In the genomic region with DNA sequence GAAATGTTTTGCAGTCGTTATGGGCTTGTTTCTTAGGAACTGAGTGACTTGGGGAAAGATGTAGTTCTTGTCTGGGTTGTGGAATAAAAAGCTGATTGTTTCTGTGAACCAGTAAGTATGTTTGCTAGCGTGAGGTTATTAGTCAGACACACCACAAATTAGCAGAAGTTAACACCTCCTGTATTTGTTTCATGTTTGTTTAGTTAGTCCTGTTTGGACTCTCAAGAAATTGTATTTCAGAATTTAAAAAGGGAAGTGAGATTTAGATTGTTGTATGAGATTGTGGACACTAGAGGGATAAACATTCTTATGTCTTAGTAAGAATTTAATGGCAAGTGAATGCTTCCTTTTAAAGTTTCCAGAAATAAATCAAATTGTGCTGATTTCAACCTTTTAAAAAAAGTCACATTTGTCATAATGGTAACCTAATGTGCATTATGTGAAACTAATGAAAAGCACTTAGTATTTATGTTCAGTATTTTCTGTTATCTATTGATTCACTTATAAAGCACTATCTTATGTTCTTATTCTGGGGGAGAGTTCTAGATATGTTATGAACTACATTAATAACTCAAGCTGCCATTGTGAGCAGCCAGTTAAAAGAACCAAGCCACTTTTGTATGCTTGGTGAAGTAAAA, we compare ENCODE assay signal across 8 cellular contexts. TPM values are rescaled to one million over a fixed set of nuclear protein-coding genes. Genes with fewer than 3 reads are reported as not detected.
DNase-seq lines count a peak whose midpoint lies in the region; ATAC-seq and TF ChIP-seq lines count a peak whose summit lies in the region.

No MANE protein-coding gene starts in this region.

- H3K27ac ChIP-seq in coronary artery (peak overlapping the region; percentile 25 to 73), neural progenitor cell (no peak overlapping the region)

- H3K4me3 Mint-ChIP-seq in Calu3 (ENCODE audit: low read depth, unreplicated experiment), result no peak overlapping the region
- H3K4me3 Mint-ChIP-seq in stimulated activated memory B cell treated with anti-CD40 and anti-IgM and Interleukin-4, amounts not matched to agents 10 μg/mL and 1 μg/mL and 100 μg/mL, for 72 hours, result peak overlapping the region; percentile 8
- no peak overlapping the region for H3K4me3 Mint-ChIP-seq in activated T-cell treated with anti-CD3 and anti-CD28 coated beads, Interleukin-2, amount 50 U/mL, for 24 hours
- H3K4me3 Mint-ChIP-seq in neural progenitor cell, result no peak overlapping the region

- no peak for TF ChIP-seq CTCF in Calu3 (IDR thresholded peaks at IDR 0.05; ENCODE audit: unreplicated experiment)
- TF ChIP-seq CTCF in coronary artery (IDR thresholded peaks at IDR 0.05), result no peak
- TF ChIP-seq CTCF in neural progenitor cell (IDR thresholded peaks at IDR 0.05), result no peak

- H2AFZ ChIP-seq in neural progenitor cell (replicated peaks), result no peak overlapping the region

- H3K36me3 Mint-ChIP-seq in Calu3 (ENCODE audit: insufficient read depth, unreplicated experiment), result no peaks in the 10 kb centered on the region
- peaks cover 27% of the 10 kb centered on the region for H3K36me3 Mint-ChIP-seq in stimulated activated memory B cell treated with anti-CD40 and anti-IgM and Interleukin-4, amounts not matched to agents 10 μg/mL and 1 μg/mL and 100 μg/mL, for 72 hours
- no peaks in the 10 kb centered on the region for H3K36me3 Mint-ChIP-seq in activated T-cell treated with anti-CD3 and anti-CD28 coated beads, Interleukin-2, amount 50 U/mL, for 24 hours (ENCODE audit: low read depth)
- no peaks in the 10 kb centered on the region for H3K36me3 Mint-ChIP-seq in neural progenitor cell

- no peaks in the 10 kb centered on the region for H3K27me3 Mint-ChIP-seq in Calu3 (ENCODE audit: unreplicated experiment)
- no peaks in the 10 kb centered on the region for H3K27me3 Mint-ChIP-seq in stimulated activated memory B cell treated with anti-CD40 and anti-IgM and Interleukin-4, amounts not matched to agents 10 μg/mL and 1 μg/mL and 100 μg/mL, for 72 hours
- no peaks in the 10 kb centered on the region for H3K27me3 Mint-ChIP-seq in activated T-cell treated with anti-CD3 and anti-CD28 coated beads, Interleukin-2, amount 50 U/mL, for 24 hours
- no peaks in the 10 kb centered on the region for H3K27me3 Mint-ChIP-seq in neural progenitor cell (ENCODE audit: insufficient read depth, low read depth)

- DNase-seq in Calu3 (no peak), coronary artery (ENCODE audit: low spot score) (no peak), neural progenitor cell (ENCODE audit: low spot score) (no peak)
- no peak for DNase-seq in effector CD8-positive, alpha-beta T cell (lab: John Stamatoyannopoulos, UW)
- DNase-seq in activated T-cell treated with anti-CD3 and anti-CD28 coated beads, Interleukin-2, amount 50 U/mL, for 24 hours, result no peak

- peak overlapping the region; percentile 18 for H3K4me3 ChIP-seq in coronary artery
- no peak overlapping the region for H3K4me3 ChIP-seq in neural progenitor cell

- peak; percentile 97 for ATAC-seq in GM21423 (IDR thresholded peaks at IDR 0.05; ENCODE audit: unreplicated experiment)
- peak; percentile 95 for ATAC-seq in HG03575 (IDR thresholded peaks at IDR 0.05; ENCODE audit: extremely low read depth, insufficient number of reproducible peaks, low FRiP score, unreplicated experiment)
- peak; percentile 97 for ATAC-seq in stimulated activated memory B cell treated with anti-CD40 and anti-IgM and Interleukin-4, amounts not matched to agents 10 μg/mL and 1 μg/mL and 100 μg/mL, for 72 hours

- no peaks in the 10 kb centered on the region for H3F3A ChIP-seq in neural progenitor cell (ENCODE audit: low read depth)

- intact Hi-C loops in Calu3 (cut with micrococcal nuclease; ENCODE audit: unreplicated experiment), result loop anchor here (2.0 to 5.0 kb wide), 2 partner anchors 20 to 42 kb away; no protein-coding TSS in a partner anchor

- H3K36me3 ChIP-seq in neural progenitor cell, result no peaks in the 10 kb centered on the region

- no TSS peak for BruUV-seq in Calu3 (replicated peaks; lab: Mats Ljungman, UMichigan)

- H3K9me3 Mint-ChIP-seq in Calu3 (ENCODE audit: low read depth, unreplicated experiment) (no peaks in the 10 kb centered on the region), neural progenitor cell (no peaks in the 10 kb centered on the region)
- H3K9me3 Mint-ChIP-seq in stimulated activated memory B cell treated with anti-CD40 and anti-IgM and Interleukin-4, amounts not matched to agents 10 μg/mL and 1 μg/mL and 100 μg/mL, for 72 hours, result no peaks in the 10 kb centered on the region
- no peaks in the 10 kb centered on the region for H3K9me3 Mint-ChIP-seq in activated T-cell treated with anti-CD3 and anti-CD28 coated beads, Interleukin-2, amount 50 U/mL, for 24 hours

- H3K9ac ChIP-seq in neural progenitor cell, result no peak overlapping the region

- H3K9me3 ChIP-seq in neural progenitor cell (ENCODE audit: low read depth), result no peaks in the 10 kb centered on the region

- no peaks in the 10 kb centered on the region for H4K20me1 ChIP-seq in neural progenitor cell (ENCODE audit: low read depth)

- CTCF ChIA-PET in Calu3 (lab: Charles Lee), result interaction anchor here (0.8 kb wide), 1 partner anchor 247 kb away, joined by 3 read pairs; no protein-coding TSS in a partner anchor

- peak overlapping the region; percentile 7 for H3K27ac Mint-ChIP-seq in Calu3 (ENCODE audit: unreplicated experiment)
- peak overlapping the region; percentile 72 for H3K27ac Mint-ChIP-seq in stimulated activated memory B cell treated with anti-CD40 and anti-IgM and Interleukin-4, amounts not matched to agents 10 μg/mL and 1 μg/mL and 100 μg/mL, for 72 hours
- H3K27ac Mint-ChIP-seq in activated T-cell treated with anti-CD3 and anti-CD28 coated beads, Interleukin-2, amount 50 U/mL, for 24 hours, result no peak overlapping the region
- H3K27ac Mint-ChIP-seq in neural progenitor cell, result no peak overlapping the region

- no peaks in the 10 kb centered on the region for H3K79me2 ChIP-seq in neural progenitor cell (ENCODE audit: low read depth)

- peaks cover 3% of the 10 kb centered on the region for H3K4me1 ChIP-seq in neural progenitor cell

- no peak overlapping the region for H3K4me2 ChIP-seq in neural progenitor cell

- no peaks in the 10 kb centered on the region for H3K27me3 ChIP-seq in neural progenitor cell

- peaks cover 18% of the 10 kb centered on the region for H3K4me1 Mint-ChIP-seq in Calu3 (ENCODE audit: low read depth, unreplicated experiment)
- H3K4me1 Mint-ChIP-seq in stimulated activated memory B cell treated with anti-CD40 and anti-IgM and Interleukin-4, amounts not matched to agents 10 μg/mL and 1 μg/mL and 100 μg/mL, for 72 hours, result peaks cover 50% of the 10 kb centered on the region
- peaks cover 8% of the 10 kb centered on the region for H3K4me1 Mint-ChIP-seq in activated T-cell treated with anti-CD3 and anti-CD28 coated beads, Interleukin-2, amount 50 U/mL, for 24 hours (ENCODE audit: low read depth)
- no peaks in the 10 kb centered on the region for H3K4me1 Mint-ChIP-seq in neural progenitor cell

RNA-seq across cellular contexts. Expression of gene ATP10D, which starts 25.6 kb away (rescaled TPM):
- total RNA-seq in Calu3 (2022), result 11.0 and 13.8 TPM in 2 replicates
- total RNA-seq in neural progenitor cell (ENCODE audit: low replicate concordance), result 5.2 and 8.1 TPM in 2 replicates

RNA-seq across cellular contexts. Expression of gene COMMD8, which starts 47.1 kb away (rescaled TPM):
- 13.5 and 13.7 TPM in 2 replicates for total RNA-seq in Calu3 (2022)
- total RNA-seq in neural progenitor cell (ENCODE audit: low replicate concordance), result 29.7 and 46.1 TPM in 2 replicates

Comparison
In these comparisons a context has a peak if more than half of its experiments do, and no peak if none do; other contexts are left out.
1. H3K27ac Mint-ChIP-seq: peak in Calu3 (single experiment) and stimulated activated memory B cell treated with anti-CD40 and anti-IgM and Interleukin-4, amounts not matched to agents 10 μg/mL and 1 μg/mL and 100 μg/mL, for 72 hours (single experiment); none in activated T-cell treated with anti-CD3 and anti-CD28 coated beads, Interleukin-2, amount 50 U/mL, for 24 hours (single experiment) and neural progenitor cell (single experiment).
2. Peak in every context shown above with its lines, with median percentiles within 50 percentile points of each other: ATAC-seq.